Comparison of ENCODE assay signal across 1 cellular context in the genomic region with DNA sequence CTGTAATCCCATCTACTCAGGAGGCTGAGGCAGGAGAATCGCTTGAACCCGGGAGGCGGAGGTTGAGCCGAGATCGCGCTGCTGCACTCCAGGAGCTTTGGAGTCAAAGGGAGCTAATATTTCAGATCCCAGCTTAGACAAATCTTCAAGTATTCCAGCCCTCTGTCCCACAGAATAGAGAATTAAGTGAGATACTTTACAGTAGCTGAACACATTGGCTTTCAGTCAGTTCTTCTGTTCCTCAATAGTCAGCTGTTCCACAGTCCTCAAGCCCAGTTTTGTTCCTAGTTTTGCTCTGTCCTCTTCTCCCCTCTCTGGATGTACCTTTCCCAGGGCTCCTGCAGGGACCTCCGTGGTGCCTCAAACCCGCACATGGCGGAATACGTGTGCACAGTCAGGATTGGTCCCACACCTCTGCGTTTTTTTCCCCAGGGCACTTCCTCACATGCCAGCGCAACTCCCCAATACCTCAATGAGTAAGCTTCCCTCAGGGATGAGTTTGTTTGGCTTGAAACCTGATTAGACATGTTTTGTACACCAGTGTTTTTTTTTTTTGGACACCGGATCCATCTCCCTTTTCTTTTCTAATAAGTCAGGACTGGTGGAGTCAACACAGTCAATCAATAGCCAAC.
TF ChIP-seq lines count a peak whose summit lies in the region.

No MANE protein-coding gene starts in this region.

TF ChIP-seq in neural cell, 6 proteins besides CTCF, POLR2A, EP300 and RAD21 (continued from another document):
- TF ChIP-seq, protein P1, sequence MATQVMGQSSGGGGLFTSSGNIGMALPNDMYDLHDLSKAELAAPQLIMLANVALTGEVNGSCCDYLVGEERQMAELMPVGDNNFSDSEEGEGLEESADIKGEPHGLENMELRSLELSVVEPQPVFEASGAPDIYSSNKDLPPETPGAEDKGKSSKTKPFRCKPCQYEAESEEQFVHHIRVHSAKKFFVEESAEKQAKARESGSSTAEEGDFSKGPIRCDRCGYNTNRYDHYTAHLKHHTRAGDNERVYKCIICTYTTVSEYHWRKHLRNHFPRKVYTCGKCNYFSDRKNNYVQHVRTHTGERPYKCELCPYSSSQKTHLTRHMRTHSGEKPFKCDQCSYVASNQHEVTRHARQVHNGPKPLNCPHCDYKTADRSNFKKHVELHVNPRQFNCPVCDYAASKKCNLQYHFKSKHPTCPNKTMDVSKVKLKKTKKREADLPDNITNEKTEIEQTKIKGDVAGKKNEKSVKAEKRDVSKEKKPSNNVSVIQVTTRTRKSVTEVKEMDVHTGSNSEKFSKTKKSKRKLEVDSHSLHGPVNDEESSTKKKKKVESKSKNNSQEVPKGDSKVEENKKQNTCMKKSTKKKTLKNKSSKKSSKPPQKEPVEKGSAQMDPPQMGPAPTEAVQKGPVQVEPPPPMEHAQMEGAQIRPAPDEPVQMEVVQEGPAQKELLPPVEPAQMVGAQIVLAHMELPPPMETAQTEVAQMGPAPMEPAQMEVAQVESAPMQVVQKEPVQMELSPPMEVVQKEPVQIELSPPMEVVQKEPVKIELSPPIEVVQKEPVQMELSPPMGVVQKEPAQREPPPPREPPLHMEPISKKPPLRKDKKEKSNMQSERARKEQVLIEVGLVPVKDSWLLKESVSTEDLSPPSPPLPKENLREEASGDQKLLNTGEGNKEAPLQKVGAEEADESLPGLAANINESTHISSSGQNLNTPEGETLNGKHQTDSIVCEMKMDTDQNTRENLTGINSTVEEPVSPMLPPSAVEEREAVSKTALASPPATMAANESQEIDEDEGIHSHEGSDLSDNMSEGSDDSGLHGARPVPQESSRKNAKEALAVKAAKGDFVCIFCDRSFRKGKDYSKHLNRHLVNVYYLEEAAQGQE (IDR thresholded peaks at IDR 0.05; ENCODE audit: borderline replicate concordance) = no peak
- no peak for TF ChIP-seq EZH2 (IDR thresholded peaks at IDR 0.05; ENCODE audit: borderline replicate concordance, insufficient read depth, low read length, poor library complexity, severe bottlenecking)
- no peak for TF ChIP-seq SMC3 (conservative IDR thresholded peaks at IDR 0.05; ENCODE audit: poor library complexity)
